9 cellular contexts compared by ENCODE assay signal in genomic region chrX:101051153-101051548, GRCh38. TPM values are rescaled to one million over a fixed set of nuclear protein-coding genes. Genes with fewer than 3 reads are reported as not detected.
DNase-seq lines count a peak whose midpoint lies in the region; FAIRE-seq and TF ChIP-seq lines count a peak whose summit lies in the region.
"Had no signal": no experiment of that assay in that cellular context is flagged by ENCODE, and none has a peak within 500 bp of the region (broad histone marks: within the 10 kb centered on the region; RNA-seq: fewer than 3 reads in every experiment).

No MANE protein-coding gene starts in this region.

- peaks cover 26% of the 10 kb centered on the region for H3K4me1 Mint-ChIP-seq in activated T-cell treated with anti-CD3 and anti-CD28 coated beads, Interleukin-2, amount 50 U/mL, for 24 hours (ENCODE audit: low read depth)

- H2BK20ac ChIP-seq in H1 (ENCODE audit: low read length): no peak overlapping the region

- no peak overlapping the region for H3K23ac ChIP-seq in H1 (ENCODE audit: insufficient read length)

- peak overlapping the region; percentile 62 for H3K4me3 ChIP-seq in LNCaP clone FGC (ENCODE audit: low read depth, low read length)
- H3K4me3 ChIP-seq in H1 (ENCODE audit: extremely low read depth in 1 of 4, insufficient read depth in 2 of 4, low read depth in 3 of 4, low read length in 4 of 4): peak overlapping the region; percentile 59 to 86 (median 64)
- H3K4me3 ChIP-seq in ovary: peak overlapping the region; percentile 50

- H3K27me3 ChIP-seq in H1 (replicated peaks in 1 of 4; ENCODE audit: control insufficient read depth in 3 of 4, extremely low read depth in 1 of 4, insufficient read depth in 3 of 4, low read length in 3 of 4) (no peaks in the 10 kb centered on the region), ovary (no peaks in the 10 kb centered on the region)

- no peak for TF ChIP-seq CTCF in LNCaP clone FGC (IDR thresholded peaks at IDR 0.05; ENCODE audit: control insufficient read depth, extremely low read depth, insufficient read depth)
- no peak for TF ChIP-seq CTCF in H1 (IDR thresholded peaks at IDR 0.05; ENCODE audit: control extremely low read depth in 1 of 3, insufficient read depth in 1 of 3, low read depth in 1 of 3, low read length in 3 of 3)
- no peak for TF ChIP-seq CTCF in ovary (IDR thresholded peaks at IDR 0.05)

- H3K9me3 ChIP-seq in H1 (ENCODE audit: insufficient read depth in 2 of 2, low read depth in 1 of 2, low read length in 1 of 2): no peaks in the 10 kb centered on the region
- H3K9me3 ChIP-seq in ovary: no peaks in the 10 kb centered on the region

- H3K4me1 ChIP-seq in H1 (replicated peaks in 1 of 4; ENCODE audit: control insufficient read depth in 3 of 4, insufficient read depth in 4 of 4, low read length in 3 of 4) (no peaks in the 10 kb centered on the region; a peak in 2 of 7 replicates), ovary (ENCODE audit: insufficient read depth) (no peaks in the 10 kb centered on the region)

- TF ChIP-seq RAD21 in H1 (IDR thresholded peaks at IDR 0.05 in 1 of 2, conservative IDR thresholded peaks at IDR 0.05 in 1 of 2; ENCODE audit: low read depth in 2 of 2, low read length in 2 of 2): no peak

- intact Hi-C loops in ovary (cut with DNase I): no loop called here

- 14% methylated on average over 3 of the region's 5 CpGs; no CpG with 5 or more reads in 1 of the 2 experiments for WGBS in H1 (ENCODE audit: extremely low coverage in 1 of 2, insufficient coverage in 1 of 2, insufficient read length in 1 of 2, insufficient replicate concordance in 2 of 2, low coverage in 1 of 2, low lambda C conversion rate in 2 of 2, missing lambda C conversion rate in 1 of 2), 2 experiments
- 33 to 40% (median 38%) methylated on average over 5 of the region's 5 CpGs for WGBS in ovary, 3 donors

- H2BK12ac ChIP-seq in H1 (ENCODE audit: low read depth, low read length): no peak overlapping the region

- H3K36me3 ChIP-seq in H1 (ENCODE audit: control insufficient read depth in 2 of 4, insufficient read depth in 4 of 4, low read length in 3 of 4) (no peaks in the 10 kb centered on the region), ovary (no peaks in the 10 kb centered on the region)

- FAIRE-seq in H1 (lab: Jason Lieb, UNC) (no peak), RCC 7860 (lab: Jason Lieb, UNC) (no peak)
- FAIRE-seq: colon had no signal

- no peak overlapping the region for H2BK5ac ChIP-seq in H1 (ENCODE audit: low read depth, low read length)

- H4K20me1 ChIP-seq in H1 (replicated peaks in 1 of 2; ENCODE audit: control insufficient read depth in 1 of 2, insufficient read depth in 2 of 2, low read length in 2 of 2): no peaks in the 10 kb centered on the region

- no peak overlapping the region for H3K18ac ChIP-seq in H1 (ENCODE audit: extremely low read depth, low read length)

- TF ChIP-seq POLR2A in H1 (IDR thresholded peaks at IDR 0.05; ENCODE audit: control extremely low read depth in 1 of 2, low read depth in 2 of 2, low read length in 2 of 2) (no peak), ovary (IDR thresholded peaks at IDR 0.05) (no peak)

- peak overlapping the region; percentile 92 for H2AFZ ChIP-seq in H1 (ENCODE audit: low read length)

- no peak overlapping the region for H2BK15ac ChIP-seq in H1 (ENCODE audit: low read length)

- no peaks in the 10 kb centered on the region for H3K27me3 Mint-ChIP-seq in activated T-cell treated with anti-CD3 and anti-CD28 coated beads, Interleukin-2, amount 50 U/mL, for 24 hours

- no peak for DNase-seq in activated T-cell treated with anti-CD3 and anti-CD28 coated beads, Interleukin-2, amount 50 U/mL, for 24 hours
- no peak for DNase-seq in activated T-cell treated with anti-CD3 and anti-CD28 coated beads, Interleukin-2, amount 50 U/mL, for 48 hours
- DNase-seq in LNCaP clone FGC (ENCODE audit: low read depth) (no peak), H1 (ENCODE audit: low read depth in 1 of 2, low spot score in 2 of 2) (peak in 1 of 2 experiments; percentile 1), ovary (peak in 3 of 5 donors; percentile 21 to 38 (median 32)), H4 (ENCODE audit: low spot score) (no peak), RCC 7860 (ENCODE audit: low spot score) (no peak), kidney glomerular epithelial cell (lab: John Stamatoyannopoulos, UW) (no peak)

- H4K8ac ChIP-seq in H1 (ENCODE audit: extremely low read depth, insufficient read depth, low read length): no peak overlapping the region

- peak overlapping the region; percentile 78 to 91 for H3K4me2 ChIP-seq in H1 (ENCODE audit: insufficient read depth in 1 of 2, low read depth in 2 of 2, low read length in 2 of 2)

- peak overlapping the region; percentile 98 for H3K27ac Mint-ChIP-seq in activated T-cell treated with anti-CD3 and anti-CD28 coated beads, Interleukin-2, amount 50 U/mL, for 24 hours

- H3K9ac ChIP-seq in H1 (replicated peaks in 1 of 4; ENCODE audit: extremely low read depth in 1 of 4, low read depth in 3 of 4, low read length in 3 of 4): peak overlapping the region in 3 of 4 experiments; percentile 54 to 78 (median 70); a peak in 6 of 7 replicates

- no peaks in the 10 kb centered on the region for H3K79me2 ChIP-seq in H1 (ENCODE audit: control insufficient read depth in 1 of 2, insufficient read depth in 2 of 2, low read length in 2 of 2)

- no peak overlapping the region for H2BK120ac ChIP-seq in H1 (replicated peaks; ENCODE audit: low read depth, low read length)

- POLR2A ChIA-PET in H1 (lab: Charles Lee; ENCODE audit: partially characterized antibody): no interaction called here

- peak overlapping the region; percentile 88 for H3K4me3 Mint-ChIP-seq in activated T-cell treated with anti-CD3 and anti-CD28 coated beads, Interleukin-2, amount 50 U/mL, for 24 hours

- no peak overlapping the region for H3K14ac ChIP-seq in H1 (ENCODE audit: insufficient read length)

- CTCF ChIA-PET in H1 (lab: Charles Lee; ENCODE audit: partially characterized antibody): interaction anchor here (0.7 kb wide), 1 partner anchor 49 kb away, joined by 3 read pairs; no protein-coding TSS in a partner anchor

- no peak overlapping the region for H3K56ac ChIP-seq in H1 (replicated peaks; ENCODE audit: insufficient read length, low read depth, low read length)

- no peaks in the 10 kb centered on the region for H3K79me1 ChIP-seq in H1 (ENCODE audit: low read depth, low read length)

- TF ChIP-seq EP300 in H1 (IDR thresholded peaks at IDR 0.05; ENCODE audit: borderline replicate concordance in 1 of 2, low read depth in 2 of 2, low read length in 2 of 2) (no peak), ovary (IDR thresholded peaks at IDR 0.05) (no peak)

- H3K36me3 Mint-ChIP-seq in activated T-cell treated with anti-CD3 and anti-CD28 coated beads, Interleukin-2, amount 50 U/mL, for 24 hours (ENCODE audit: low read depth): peaks cover 32% of the 10 kb centered on the region

- peaks cover 2% of the 10 kb centered on the region; the same call in 1 of the 2 replicates for H3K23me2 ChIP-seq in H1 (ENCODE audit: low read depth, low read length)

- H3K4ac ChIP-seq in H1 (replicated peaks; ENCODE audit: insufficient read length, low read depth, low read length): no peak overlapping the region

- H4K91ac ChIP-seq in H1 (replicated peaks; ENCODE audit: insufficient read length, low read length): no peak overlapping the region

- H4K5ac ChIP-seq in H1 (ENCODE audit: insufficient read length, low read depth, low read length): peak overlapping the region; percentile 2

- no peaks in the 10 kb centered on the region for H3K9me3 Mint-ChIP-seq in activated T-cell treated with anti-CD3 and anti-CD28 coated beads, Interleukin-2, amount 50 U/mL, for 24 hours

- H2AK5ac ChIP-seq in H1 (ENCODE audit: low read depth, low read length): no peak overlapping the region

- no peak overlapping the region; the same call in 1 of the 2 replicates for H3K27ac ChIP-seq in H1 (ENCODE audit: low read depth, low read length)
- H3K27ac ChIP-seq in ovary: peak overlapping the region; percentile 22 to 71

RNA-seq across cellular contexts. Expression of gene TRMT2B, which starts 0.8 kb away (rescaled TPM):
- 12.1 and 12.4 TPM in 2 replicates for total RNA-seq in H1 (2021; fragmentation: NEBNext Ultra II Directional; extraction: Animal tissue kit (Norgen Biotek cat#: 25700))
- polyA plus RNA-seq in H1 (2011; rRNA removed) (12.1 and 12.2 TPM in 2 replicates), ovary (10 to 100 TPM in 1 of 2 donors, 1 to 10 TPM in 1; 8.8 to 12.9 TPM)
- polyA plus RNA-seq in H1 (2011; cell fraction: cytosol; rRNA removed): 13.7 TPM
- 10.6 TPM for polyA plus RNA-seq in H1 (2011; cell fraction: nucleus; rRNA removed)
- 9.9 to 12.3 TPM (median 10.5 TPM) in 4 replicates for polyA plus RNA-seq in H1 (2012, experiment 1 of 2)
- 7.9 TPM for polyA plus RNA-seq in H1 (2012, experiment 2 of 2)
- polyA plus RNA-seq in H1 (2013, experiment 1 of 2): 7.9 TPM
- 7.7 TPM for polyA plus RNA-seq in H1 (2013, experiment 2 of 2)
- polyA minus RNA-seq in H1 (2011; rRNA and poly(A)+ RNA removed): 20.0 and 22.2 TPM in 2 replicates
- polyA minus RNA-seq in H1 (2011; cell fraction: cytosol; rRNA and poly(A)+ RNA removed): 5.9 TPM
- polyA minus RNA-seq in H1 (2011; cell fraction: nucleus; rRNA and poly(A)+ RNA removed): 15.8 TPM
- 10 to 100 TPM in 6 of 7 donors, 1 to 10 TPM in 1; 9.9 to 18.1 (median 15.3) TPM for total RNA-seq in ovary
- total RNA-seq in H4 (2014; rRNA removed; shearing (Covaris generic)): 10.1 and 13.2 TPM in 2 replicates

RNA-seq across cellular contexts. Expression of gene TMEM35A, which starts 27.5 kb away (rescaled TPM):
- 5.5 and 5.7 TPM in 2 replicates for total RNA-seq in H1 (2021; fragmentation: NEBNext Ultra II Directional; extraction: Animal tissue kit (Norgen Biotek cat#: 25700))
- 3.9 and 5.8 TPM in 2 replicates for polyA plus RNA-seq in H1 (2011; rRNA removed)
- 5.3 TPM for polyA plus RNA-seq in H1 (2011; cell fraction: cytosol; rRNA removed)
- 3.3 TPM for polyA plus RNA-seq in H1 (2011; cell fraction: nucleus; rRNA removed)
- polyA plus RNA-seq in H1 (2012, experiment 1 of 2): 4.5 to 5.9 TPM (median 5.5 TPM) in 4 replicates
- 4.1 TPM for polyA plus RNA-seq in H1 (2012, experiment 2 of 2)
- 7.0 TPM for polyA plus RNA-seq in H1 (2013, experiment 1 of 2)
- 8.9 TPM for polyA plus RNA-seq in H1 (2013, experiment 2 of 2)
- 5.9 and 6.7 TPM in 2 replicates for polyA minus RNA-seq in H1 (2011; rRNA and poly(A)+ RNA removed)
- 3.2 TPM for polyA minus RNA-seq in H1 (2011; cell fraction: cytosol; rRNA and poly(A)+ RNA removed)
- 1.2 TPM for polyA minus RNA-seq in H1 (2011; cell fraction: nucleus; rRNA and poly(A)+ RNA removed)
- 1 to 10 TPM; 2.0 to 7.8 (median 3.5) TPM for total RNA-seq in ovary
- polyA plus RNA-seq in ovary: 10 to 100 TPM in 1 of 2 donors, 1 to 10 TPM in 1; 7.7 to 19.7 TPM
- not detected in 2 replicates for total RNA-seq in H4 (2014; rRNA removed; shearing (Covaris generic))

RNA-seq across cellular contexts. Expression of gene CENPI, which starts 46.9 kb away (rescaled TPM):
- 20.8 and 22.5 TPM in 2 replicates for total RNA-seq in H1 (2021; fragmentation: NEBNext Ultra II Directional; extraction: Animal tissue kit (Norgen Biotek cat#: 25700))
- polyA plus RNA-seq in H1 (2011; rRNA removed) (4.6 and 7.2 TPM in 2 replicates), ovary (1 to 10 TPM in 1 of 2 donors, under 1 TPM in 1; 0.92 to 1.6 TPM)
- 9.9 TPM for polyA plus RNA-seq in H1 (2011; cell fraction: cytosol; rRNA removed)
- polyA plus RNA-seq in H1 (2011; cell fraction: nucleus; rRNA removed): 9.7 TPM
- 11.9 to 17.3 TPM (median 13.3 TPM) in 4 replicates for polyA plus RNA-seq in H1 (2012, experiment 1 of 2)
- polyA plus RNA-seq in H1 (2012, experiment 2 of 2): 0.85 TPM
- polyA plus RNA-seq in H1 (2013, experiment 1 of 2): 10.6 TPM
- 11.5 TPM for polyA plus RNA-seq in H1 (2013, experiment 2 of 2)
- 37.7 and 46.4 TPM in 2 replicates for polyA minus RNA-seq in H1 (2011; rRNA and poly(A)+ RNA removed)
- polyA minus RNA-seq in H1 (2011; cell fraction: cytosol; rRNA and poly(A)+ RNA removed): 12.3 TPM
- polyA minus RNA-seq in H1 (2011; cell fraction: nucleus; rRNA and poly(A)+ RNA removed): 41.3 TPM
- total RNA-seq in ovary: 1 to 10 TPM; 1.2 to 3.3 (median 2.1) TPM
- total RNA-seq in H4 (2014; rRNA removed; shearing (Covaris generic)): 26.7 and 31.5 TPM in 2 replicates

Comparison
In these comparisons a context has a peak if more than half of its experiments do, and no peak if none do; other contexts are left out.
1. DNase-seq: peak in ovary (3 of 5); none in activated T-cell treated with anti-CD3 and anti-CD28 coated beads, Interleukin-2, amount 50 U/mL, for 24 hours (single experiment), activated T-cell treated with anti-CD3 and anti-CD28 coated beads, Interleukin-2, amount 50 U/mL, for 48 hours (0 of 2), LNCaP clone FGC (single experiment), H4 (single experiment), RCC 7860 (single experiment) and kidney glomerular epithelial cell (single experiment).
2. Peak in every context shown above with its lines, with median percentiles within 50 percentile points of each other: H3K4me3 ChIP-seq.